Comparison of ENCODE assay signal across 9 cellular contexts in genomic region chr18:48249841-48250240, GRCh38.
"Had no signal": no experiment of that assay in that cellular context is flagged by ENCODE, and none has a peak within 500 bp of the region (broad histone marks: within the 10 kb centered on the region; RNA-seq: fewer than 3 reads in every experiment).

No MANE protein-coding gene starts in this region.

- H3K4me3 Mint-ChIP-seq: HFFc6, IgD-negative memory B cell had no signal

- FAIRE-seq: HepG2 had no signal

- DNase-seq: GOT3, H7, HFFc6, KBM-7 had no signal

- H3K4me1 ChIP-seq: HAP-1 had no signal

- H3K36me3 Mint-ChIP-seq: IgD-negative memory B cell had no signal

- H3K27ac Mint-ChIP-seq: HFFc6, IgD-negative memory B cell had no signal

- H3K4me3 ChIP-seq: HAP-1 had no signal

- H3K36me3 ChIP-seq: HAP-1 had no signal

- H3K9me3 ChIP-seq: HAP-1 had no signal

- H3K27ac ChIP-seq: HL-60 had no signal

- H3K4me1 Mint-ChIP-seq: IgD-negative memory B cell had no signal

- ATAC-seq: HCT116, HepG2 had no signal
